ENCODE assay signal across 9 cellular contexts in the genomic region with DNA sequence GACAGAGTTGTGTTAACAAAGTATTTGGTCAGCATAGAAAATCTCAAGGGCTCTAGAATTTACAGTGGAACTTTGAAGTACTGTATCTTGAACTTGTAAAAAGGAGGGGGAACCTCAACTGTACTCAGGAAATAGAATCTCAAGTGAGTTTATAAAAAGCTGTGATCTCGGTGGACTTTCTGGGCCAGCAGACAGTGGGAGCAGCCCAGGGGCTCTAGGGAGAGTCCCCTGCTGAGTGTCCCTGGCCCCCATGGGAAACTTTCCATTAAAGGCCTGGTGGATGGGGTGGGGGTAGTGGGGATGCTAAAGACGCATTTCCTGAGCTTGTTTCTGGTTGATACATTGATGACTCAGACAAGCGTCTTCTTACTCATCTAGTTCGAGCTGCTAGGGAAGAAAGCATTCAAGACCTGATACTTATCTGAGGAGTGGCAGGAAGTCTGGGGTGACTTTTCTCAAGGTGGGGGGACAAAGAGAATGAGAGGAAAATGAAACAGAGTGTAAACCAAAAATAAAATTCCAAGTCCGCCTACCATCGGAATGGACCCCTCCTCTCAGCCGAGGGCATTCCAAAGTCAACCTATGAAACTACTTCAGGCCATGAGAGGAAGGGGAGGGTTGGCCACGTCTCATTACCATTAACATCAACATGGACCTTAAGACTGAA.
A peak's percentile ranks its signal among the peaks of the same experiment; 100 is the strongest.
DNase-seq lines count a peak whose midpoint lies in the region; ATAC-seq lines count a peak whose summit lies in the region.
"Had no signal": no experiment of that assay in that cellular context is flagged by ENCODE, and none has a peak within 500 bp of the region (broad histone marks: within the 10 kb centered on the region; RNA-seq: fewer than 3 reads in every experiment).

No MANE protein-coding gene starts in this region.

- peaks cover 4% of the 10 kb centered on the region for H3K36me3 Mint-ChIP-seq in activated naive CD8-positive, alpha-beta T cell treated with anti-CD3 and anti-CD28 coated beads for 36 hours

- no peak overlapping the region for H3K23ac ChIP-seq in mesenchymal stem cell (ENCODE audit: low read length in 2 of 2)

- H4K8ac ChIP-seq in mesenchymal stem cell (ENCODE audit: low read length) = peak overlapping the region; percentile 52

- H3K27me3 Mint-ChIP-seq in activated naive CD8-positive, alpha-beta T cell treated with anti-CD3 and anti-CD28 coated beads for 36 hours = no peaks in the 10 kb centered on the region

- peak overlapping the region; percentile 47 for H3K4me3 Mint-ChIP-seq in activated naive CD8-positive, alpha-beta T cell treated with anti-CD3 and anti-CD28 coated beads for 36 hours

- H3K36me3 ChIP-seq in SJSA1 (no peaks in the 10 kb centered on the region; the same call in 1 of the 2 replicates), mesenchymal stem cell (ENCODE audit: control insufficient read depth in 1 of 2, insufficient read depth in 2 of 2, low read depth in 1 of 2, low read length in 2 of 2) (peaks cover 0 to 24% of the 10 kb centered on the region in 2 experiments)

- H2BK5ac ChIP-seq in mesenchymal stem cell (ENCODE audit: low read depth, low read length, poor library complexity, severe bottlenecking) = no peak overlapping the region

- H3K14ac ChIP-seq in mesenchymal stem cell (ENCODE audit: low read length in 2 of 2) = no peak overlapping the region

- ATAC-seq in GM18508 (IDR thresholded peaks at IDR 0.05; ENCODE audit: insufficient read depth, unreplicated experiment) (peak; percentile 46), HG02840 (IDR thresholded peaks at IDR 0.05; ENCODE audit: low FRiP score, unreplicated experiment) (peak; percentile 70)

- H3K9ac ChIP-seq in mesenchymal stem cell (ENCODE audit: low read length) = no peak overlapping the region

- H3K27ac Mint-ChIP-seq in activated naive CD8-positive, alpha-beta T cell treated with anti-CD3 and anti-CD28 coated beads for 36 hours = peak overlapping the region; percentile 96

- H3K4me3 ChIP-seq in SJSA1 (no peak overlapping the region), mesenchymal stem cell (ENCODE audit: insufficient read depth in 1 of 2, low read depth in 1 of 2, low read length in 2 of 2) (no peak overlapping the region)
- H3K4me3 ChIP-seq: ascending aorta had no signal

- peak overlapping the region; percentile 50 for H2BK120ac ChIP-seq in mesenchymal stem cell (ENCODE audit: low read depth, low read length)

- H3K4me1 ChIP-seq in SJSA1 (replicated peaks) = peaks cover 26% of the 10 kb centered on the region
- peaks cover 1% of the 10 kb centered on the region for H3K4me1 ChIP-seq in mesenchymal stem cell (ENCODE audit: control insufficient read depth, insufficient read depth, low read depth, low read length)
- H3K4me1 ChIP-seq: ascending aorta had no signal

- H3K4ac ChIP-seq in mesenchymal stem cell (ENCODE audit: low read depth in 1 of 2, low read length in 2 of 2) = no peak overlapping the region

- no peak overlapping the region for H2BK15ac ChIP-seq in mesenchymal stem cell (ENCODE audit: low read depth, poor library complexity, severe bottlenecking)

- H3K9me3 ChIP-seq in SJSA1 (replicated peaks) (no peaks in the 10 kb centered on the region), mesenchymal stem cell (ENCODE audit: control insufficient read depth, low read length) (no peaks in the 10 kb centered on the region)
- H3K9me3 ChIP-seq: ascending aorta had no signal

- peaks cover 39% of the 10 kb centered on the region for H3K4me1 Mint-ChIP-seq in activated naive CD8-positive, alpha-beta T cell treated with anti-CD3 and anti-CD28 coated beads for 36 hours

- peak overlapping the region in 1 of 2 experiments; percentile 37 for H3K18ac ChIP-seq in mesenchymal stem cell (ENCODE audit: low read depth in 1 of 2, low read length in 2 of 2)

- peak overlapping the region; percentile 64 for H3K27ac ChIP-seq in SJSA1
- H3K27ac ChIP-seq in mesenchymal stem cell (ENCODE audit: low read length, poor library complexity, severe bottlenecking) = no peak overlapping the region

- no peaks in the 10 kb centered on the region for H3K27me3 ChIP-seq in SJSA1 (replicated peaks)
- no peaks in the 10 kb centered on the region for H3K27me3 ChIP-seq in mesenchymal stem cell (ENCODE audit: control insufficient read depth in 1 of 2, insufficient read depth in 1 of 2, low read length in 2 of 2)
- H3K27me3 ChIP-seq: ascending aorta had no signal

- no peak overlapping the region for H2AK5ac ChIP-seq in mesenchymal stem cell (ENCODE audit: low read length, severe bottlenecking)

- peak overlapping the region in 1 of 2 experiments; percentile 8 for H2BK12ac ChIP-seq in mesenchymal stem cell (ENCODE audit: low read length in 2 of 2)

- H3K9me3 Mint-ChIP-seq in activated naive CD8-positive, alpha-beta T cell treated with anti-CD3 and anti-CD28 coated beads for 36 hours = no peaks in the 10 kb centered on the region

- H4K91ac ChIP-seq in mesenchymal stem cell (ENCODE audit: low read length) = no peak overlapping the region

- WGBS in mesenchymal stem cell = 19% methylated on average over 7 of the region's 8 CpGs

- H3K79me1 ChIP-seq in mesenchymal stem cell (replicated peaks; ENCODE audit: low read length, poor library complexity, severe bottlenecking) = no peaks in the 10 kb centered on the region

- peak; percentile 56 to 75 for DNase-seq in SJSA1 (ENCODE audit: low read depth in 1 of 2, low spot score in 2 of 2)
- DNase-seq in activated naive CD8-positive, alpha-beta T cell treated with anti-CD3 and anti-CD28 coated beads for 36 hours = peak; percentile 73
- DNase-seq in mesenchymal stem cell = peak; percentile 97
- DNase-seq in stromal cell of bone marrow (ENCODE audit: low read depth) = peak; percentile 62
- no peak for DNase-seq in NCI-H1436 (lab: John Stamatoyannopoulos, UW)
- no peak for DNase-seq in D341Med (ENCODE audit: low spot score)

- no peak overlapping the region for H2AFZ ChIP-seq in mesenchymal stem cell (ENCODE audit: low read depth, low read length)

- no peak overlapping the region for H3K4me2 ChIP-seq in mesenchymal stem cell (ENCODE audit: low read length, poor library complexity, severe bottlenecking)

Comparison
In these comparisons a context has a peak if more than half of its experiments do, and no peak if none do; other contexts are left out.
1. DNase-seq: peak in SJSA1 (2 of 2), activated naive CD8-positive, alpha-beta T cell treated with anti-CD3 and anti-CD28 coated beads for 36 hours (single experiment), mesenchymal stem cell (single experiment) and stromal cell of bone marrow (single experiment); none in NCI-H1436 (single experiment) and D341Med (single experiment).